In the genomic region with DNA sequence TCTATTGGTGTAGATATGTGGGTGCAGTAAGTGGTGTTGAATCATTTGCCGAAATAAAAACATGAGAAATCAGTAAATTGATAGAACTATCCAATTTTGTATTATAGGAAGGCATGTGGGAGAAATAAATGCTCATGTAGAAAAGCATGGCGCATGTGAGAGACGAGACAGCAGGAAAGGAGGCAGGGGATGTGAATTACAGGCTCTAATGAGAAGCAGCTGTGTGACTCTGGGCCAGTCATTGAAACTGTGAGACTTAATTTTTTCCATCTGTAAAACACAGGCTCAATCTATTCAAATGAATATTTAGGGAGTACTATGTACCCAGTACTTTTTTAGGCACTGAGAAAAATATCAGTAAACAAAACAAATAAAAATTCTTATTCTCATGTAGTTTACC, we compare ENCODE assay signal across 20 cellular contexts.
"Had no signal": no experiment of that assay in that cellular context is flagged by ENCODE, and none has a peak within 500 bp of the region (broad histone marks: within the 10 kb centered on the region; RNA-seq: fewer than 3 reads in every experiment).

No MANE protein-coding gene starts in this region.

- H3K4me1 Mint-ChIP-seq: activated CD4-positive, alpha-beta T cell treated with anti-CD3 and anti-CD28 coated beads, Interleukin-2, amount 10 ng/mL, durations not matched to agents 7 days and 5 days; naive thymus-derived CD4-positive, alpha-beta T cell had no signal

- H3K36me3 Mint-ChIP-seq: activated naive CD8-positive, alpha-beta T cell treated with anti-CD3 and anti-CD28 coated beads for 36 hours; memory B cell had no signal

- H3K27me3 Mint-ChIP-seq: activated naive CD8-positive, alpha-beta T cell treated with anti-CD3 and anti-CD28 coated beads for 36 hours; memory B cell had no signal

- ATAC-seq: mucosa of descending colon; naive thymus-derived CD4-positive, alpha-beta T cell; sciatic nerve had no signal

- H3K4me1 ChIP-seq: spleen had no signal

- H3K36me3 ChIP-seq: brain microvascular endothelial cell, left ventricle myocardium inferior, ovary, spleen, thyroid gland, uterus had no signal

- H3K27ac Mint-ChIP-seq: activated CD4-positive, alpha-beta T cell treated with anti-CD3 and anti-CD28 coated beads, Interleukin-2, amount 10 ng/mL, durations not matched to agents 7 days and 5 days; activated naive CD8-positive, alpha-beta T cell treated with anti-CD3 and anti-CD28 coated beads for 36 hours; activated T-helper 1 cell treated with anti-CD3 and anti-CD28 coated beads, Interleukin-12 subunit alpha, Interleukin-12 subunit beta, Interleukin-2, Interleukin-4 antibody, amounts not matched to agents 30 ng/mL and 10 ng/mL and 1 ng/mL, durations not matched to agents 14 hours and 24 hours and 36 hours; memory B cell; naive thymus-derived CD4-positive, alpha-beta T cell had no signal

- H3K27me3 ChIP-seq: brain microvascular endothelial cell, ovary, spleen, thyroid gland, uterus had no signal

- H3K4me3 Mint-ChIP-seq: activated CD4-positive, alpha-beta T cell treated with anti-CD3 and anti-CD28 coated beads, Interleukin-2, amount 10 ng/mL, durations not matched to agents 7 days and 5 days; activated naive CD8-positive, alpha-beta T cell treated with anti-CD3 and anti-CD28 coated beads for 36 hours; activated T-helper 1 cell treated with anti-CD3 and anti-CD28 coated beads, Interleukin-12 subunit alpha, Interleukin-12 subunit beta, Interleukin-2, Interleukin-4 antibody, amounts not matched to agents 30 ng/mL and 10 ng/mL and 1 ng/mL, durations not matched to agents 14 hours and 24 hours and 36 hours; central memory CD8-positive, alpha-beta T cell; memory B cell; naive thymus-derived CD4-positive, alpha-beta T cell had no signal

- H3K9me3 ChIP-seq: left ventricle myocardium inferior, mucosa of descending colon, ovary, spleen, thyroid gland, uterus had no signal

- H3K27ac ChIP-seq: brain microvascular endothelial cell, ovary, spleen, thyroid gland had no signal

- DNase-seq: activated CD4-positive, alpha-beta T cell treated with anti-CD3 and anti-CD28 coated beads, Interleukin-2, amount 10 ng/mL, durations not matched to agents 7 days and 5 days; activated CD8-positive, alpha-beta memory T cell treated with anti-CD3 and anti-CD28 coated beads for 24 hours; activated naive CD8-positive, alpha-beta T cell treated with anti-CD3 and anti-CD28 coated beads for 36 hours; brain microvascular endothelial cell; cortex of kidney; effector CD4-positive, alpha-beta T cell; hypothalamus; kidney; left ventricle myocardium inferior; mucosa of descending colon; naive thymus-derived CD4-positive, alpha-beta T cell; ovary; spleen; T-helper 9 cell; thyroid gland; uterus had no signal

- H3K9me3 Mint-ChIP-seq: activated CD4-positive, alpha-beta T cell treated with anti-CD3 and anti-CD28 coated beads, Interleukin-2, amount 10 ng/mL, durations not matched to agents 7 days and 5 days; activated naive CD8-positive, alpha-beta T cell treated with anti-CD3 and anti-CD28 coated beads for 36 hours; activated T-helper 1 cell treated with anti-CD3 and anti-CD28 coated beads, Interleukin-12 subunit alpha, Interleukin-12 subunit beta, Interleukin-2, Interleukin-4 antibody, amounts not matched to agents 30 ng/mL and 10 ng/mL and 1 ng/mL, durations not matched to agents 14 hours and 24 hours and 36 hours; central memory CD8-positive, alpha-beta T cell; memory B cell had no signal

- H3K4me3 ChIP-seq: left ventricle myocardium inferior, mucosa of descending colon, ovary, spleen, thyroid gland, uterus had no signal
